ENCODE assay signal across 17 cellular contexts in genomic region chr11:69193151-69193550, GRCh38. TPM values are rescaled to one million over a fixed set of nuclear protein-coding genes. Genes with fewer than 3 reads are reported as not detected.
DNase-seq lines count a peak whose midpoint lies in the region; ATAC-seq and TF ChIP-seq lines count a peak whose summit lies in the region.
"Had no signal": no experiment of that assay in that cellular context is flagged by ENCODE, and none has a peak within 500 bp of the region (broad histone marks: within the 10 kb centered on the region; RNA-seq: fewer than 3 reads in every experiment).

No MANE protein-coding gene starts in this region.

- H3K27me3 ChIP-seq in SK-N-SH (ENCODE audit: insufficient read depth) (no peaks in the 10 kb centered on the region), thyroid gland (no peaks in the 10 kb centered on the region), GM23248 (replicated peaks; ENCODE audit: insufficient read depth) (peaks cover 26% of the 10 kb centered on the region)
- H3K27me3 ChIP-seq in effector memory CD4-positive, alpha-beta T cell (replicated peaks; ENCODE audit: control insufficient read depth, insufficient read depth, low read length, poor library complexity, severe bottlenecking) = no peaks in the 10 kb centered on the region

- CTCF ChIA-PET in SK-N-SH (lab: Yijun Ruan, JAX) = interaction anchor here (0.7 to 2.6 kb wide), 3 partner anchors 9 to 450 kb away, joined by 3 to 6 read pairs (median 3); no protein-coding TSS in a partner anchor

- H3K36me3 Mint-ChIP-seq in mesothelial cell of epicardium = no peaks in the 10 kb centered on the region

- no peak for TF ChIP-seq POLR2A in thyroid gland (IDR thresholded peaks at IDR 0.05)

- TF ChIP-seq EP300 in SK-N-SH (IDR thresholded peaks at IDR 0.05; ENCODE audit: borderline replicate concordance in 1 of 2, low read depth in 1 of 2, low read length in 1 of 2) = peak in 1 of 2 experiments; percentile 36; a peak in 1 of 4 replicates

- TF ChIP-seq CTCF in SK-N-SH (IDR thresholded peaks at IDR 0.05) = no peak
- TF ChIP-seq CTCF in mesothelial cell of epicardium (IDR thresholded peaks at IDR 0.05; ENCODE audit: unreplicated experiment) = no peak
- TF ChIP-seq CTCF in thyroid gland (IDR thresholded peaks at IDR 0.05) = no peak

- H3K79me2 ChIP-seq in SK-N-SH (ENCODE audit: insufficient read depth) = no peaks in the 10 kb centered on the region
- H3K79me2 ChIP-seq in GM23248 (ENCODE audit: insufficient read depth) = no peaks in the 10 kb centered on the region

- H3K27ac Mint-ChIP-seq in mesothelial cell of epicardium = peak overlapping the region; percentile 85
- H3K27ac Mint-ChIP-seq: CD4-positive, alpha-beta T cell had no signal

- peaks cover 24% of the 10 kb centered on the region for H3K9me3 Mint-ChIP-seq in mesothelial cell of epicardium

- H3K4me3 Mint-ChIP-seq in mesothelial cell of epicardium = no peak overlapping the region
- H3K4me3 Mint-ChIP-seq: CD4-positive, alpha-beta T cell; GM23338 had no signal

- no peaks in the 10 kb centered on the region for H4K20me1 ChIP-seq in SK-N-SH (ENCODE audit: insufficient read depth)
- no peaks in the 10 kb centered on the region for H4K20me1 ChIP-seq in GM23248 (ENCODE audit: insufficient read depth)

- H3K9me2 ChIP-seq in SK-N-SH = no peaks in the 10 kb centered on the region
- H3K9me2 ChIP-seq in GM23248 (ENCODE audit: insufficient read depth) = no peaks in the 10 kb centered on the region

- H3K36me3 ChIP-seq in SK-N-SH (replicated peaks in 1 of 2; ENCODE audit: control insufficient read depth in 1 of 2, insufficient read depth in 2 of 2, low read length in 1 of 2) = no peaks in the 10 kb centered on the region
- H3K36me3 ChIP-seq in thyroid gland = no peaks in the 10 kb centered on the region
- no peaks in the 10 kb centered on the region for H3K36me3 ChIP-seq in GM23248 (ENCODE audit: low read depth)
- no peaks in the 10 kb centered on the region for H3K36me3 ChIP-seq in effector memory CD4-positive, alpha-beta T cell (ENCODE audit: control insufficient read depth, insufficient read depth, low read length)

- in situ Hi-C loops in GM23248 (cut with MboI) = no loop called here

- peak; percentile 20; the same call in 1 of the 2 replicates for TF ChIP-seq RAD21 in SK-N-SH (IDR thresholded peaks at IDR 0.05; ENCODE audit: low read length)

- peak; percentile 75 for DNase-seq in SK-N-SH
- DNase-seq in astrocyte of the hippocampus (ENCODE audit: low read depth, low spot score) = peak; percentile 72
- DNase-seq in mesothelial cell of epicardium (ENCODE audit: low spot score in 2 of 2, unreplicated experiment in 2 of 2) = no peak
- peak; percentile 30 to 45 for DNase-seq in thyroid gland
- no peak for DNase-seq in GM23248
- no peak for DNase-seq in effector memory CD4-positive, alpha-beta T cell
- DNase-seq: ACHN; Caco-2; CD4-positive, alpha-beta T cell; DMS79 treated with DMSO at 0.1 percent for 48 hours; GF-D8; HCEC 1CT had no signal

- ATAC-seq in SK-N-SH treated with all-trans-retinoic acid at 6 μM for 48 hours (no peak; the same call in 2 of the 3 replicates), GM19463 (IDR thresholded peaks at IDR 0.05; ENCODE audit: unreplicated experiment) (no peak)
- ATAC-seq: GM23338 had no signal

- intact Hi-C loops in thyroid gland (cut with DNase I) = no loop called here

- peaks cover 0 to 20% of the 10 kb centered on the region in 2 experiments; a peak in 2 of 4 replicates for H3K4me1 ChIP-seq in SK-N-SH (ENCODE audit: control insufficient read depth in 1 of 2, insufficient read depth in 2 of 2, low read depth in 1 of 2, low read length in 1 of 2)
- H3K4me1 ChIP-seq in thyroid gland = peaks cover 0 to 6% of the 10 kb centered on the region in 2 donors
- H3K4me1 ChIP-seq in GM23248 (ENCODE audit: insufficient read depth) = no peaks in the 10 kb centered on the region
- no peaks in the 10 kb centered on the region for H3K4me1 ChIP-seq in effector memory CD4-positive, alpha-beta T cell (ENCODE audit: control insufficient read depth, insufficient read depth, low read length, poor library complexity, severe bottlenecking)

- H3K4me1 Mint-ChIP-seq in mesothelial cell of epicardium = peaks cover 45% of the 10 kb centered on the region

- H3K4me2 ChIP-seq in SK-N-SH (no peak overlapping the region), GM23248 (ENCODE audit: unreplicated experiment) (no peak overlapping the region)
- H3K4me2 ChIP-seq: GM23338 had no signal

- POLR2A ChIA-PET in SK-N-SH (lab: Yijun Ruan, JAX) = no interaction called here

- H3K9ac ChIP-seq in SK-N-SH = no peak overlapping the region
- no peak overlapping the region for H3K9ac ChIP-seq in GM23248

- H3K4me3 ChIP-seq in SK-N-SH (ENCODE audit: low read depth in 2 of 2, low read length in 1 of 2) (no peak overlapping the region), thyroid gland (replicated peaks in 1 of 3) (no peak overlapping the region), GM23248 (no peak overlapping the region)
- H3K4me3 ChIP-seq in effector memory CD4-positive, alpha-beta T cell (ENCODE audit: insufficient read depth, low read depth, low read length, poor library complexity, severe bottlenecking) = no peak overlapping the region
- H3K4me3 ChIP-seq: GM23338 had no signal

- WGBS in SK-N-SH (ENCODE audit: low lambda C conversion rate) = 51% methylated on average over 5 of the region's 5 CpGs
- 51 to 68% methylated on average over 4 to 5 of the region's 5 CpGs for WGBS in thyroid gland, 2 donors
- 52 to 61% methylated on average over 5 of the region's 5 CpGs for WGBS in GM23248 (ENCODE audit: low coverage in 1 of 2, low lambda C conversion rate in 2 of 2, missing lambda C conversion rate in 2 of 2), 2 experiments

- peak overlapping the region in 1 of 2 experiments; percentile 75; a peak in 1 of 4 replicates for H3K27ac ChIP-seq in SK-N-SH (ENCODE audit: low read depth in 2 of 2, low read length in 1 of 2)
- H3K27ac ChIP-seq in thyroid gland = no peak overlapping the region
- no peak overlapping the region for H3K27ac ChIP-seq in GM23248
- no peak overlapping the region for H3K27ac ChIP-seq in effector memory CD4-positive, alpha-beta T cell (ENCODE audit: insufficient read depth, low read length, poor library complexity, severe bottlenecking)
- H3K27ac ChIP-seq: C4-2B had no signal

- H3F3A ChIP-seq in SK-N-SH (replicated peaks; ENCODE audit: insufficient read depth) (no peaks in the 10 kb centered on the region), GM23248 (ENCODE audit: insufficient read depth) (no peaks in the 10 kb centered on the region)

- H3K27me3 Mint-ChIP-seq in mesothelial cell of epicardium (ENCODE audit: low read depth) = peaks cover 2% of the 10 kb centered on the region
- H3K27me3 Mint-ChIP-seq: CD4-positive, alpha-beta T cell had no signal

- no peaks in the 10 kb centered on the region for H3K9me3 ChIP-seq in SK-N-SH
- H3K9me3 ChIP-seq in thyroid gland = no peaks in the 10 kb centered on the region
- no peaks in the 10 kb centered on the region for H3K9me3 ChIP-seq in GM23248 (ENCODE audit: low read depth)
- no peaks in the 10 kb centered on the region for H3K9me3 ChIP-seq in effector memory CD4-positive, alpha-beta T cell (ENCODE audit: control insufficient read depth, low read length)

- H2AFZ ChIP-seq in SK-N-SH (ENCODE audit: low read depth) (no peak overlapping the region), GM23248 (no peak overlapping the region)
- H2AFZ ChIP-seq: GM23338 had no signal

TF ChIP-seq in SK-N-SH, 30 proteins besides CTCF, POLR2A, EP300 and RAD21:
- TF ChIP-seq RXRA (IDR thresholded peaks at IDR 0.05; ENCODE audit: borderline replicate concordance, low read depth) (no peak), SIN3A (IDR thresholded peaks at IDR 0.05; ENCODE audit: borderline replicate concordance, low read depth, low read length) (no peak), MXI1 (IDR thresholded peaks at IDR 0.05; ENCODE audit: low read depth, low read length) (0 out of 2 replicates have a peak, but pooled peaks have one; percentile 47), GABPA (IDR thresholded peaks at IDR 0.05; ENCODE audit: low read depth) (no peak), NRF1 (IDR thresholded peaks at IDR 0.05; ENCODE audit: low read depth, low read length) (no peak)
TF ChIP-seq in SK-N-SH: peak in this region for 1.

TF ChIP-seq in SK-N-SH treated with all-trans-retinoic acid at 6 μM for 48 hours, 23 proteins besides CTCF, POLR2A, EP300 and RAD21 (continues in another document):
- TF ChIP-seq ESRRG (CRISPR knock-in tag; IDR thresholded peaks at IDR 0.05) = no peak
- no peak for TF ChIP-seq CSRNP3 (CRISPR knock-in tag; IDR thresholded peaks at IDR 0.05)
- no peak for TF ChIP-seq ZFP30 (CRISPR knock-in tag; IDR thresholded peaks at IDR 0.05)
- no peak for TF ChIP-seq TOX (CRISPR knock-in tag; IDR thresholded peaks at IDR 0.05; ENCODE audit: borderline replicate concordance)

RNA-seq across cellular contexts. Expression of gene SMIM38, which starts 37.4 kb away (rescaled TPM):
- polyA plus RNA-seq in SK-N-SH (2012; rRNA removed) (0.13 and 0.16 TPM in 2 replicates), GM23248 (2016; fragmentation: Nextera tagmentation; extraction: Ambion mirVana) (not detected in 2 replicates)
- 0.01 and 0.09 TPM in 2 replicates for polyA plus RNA-seq in SK-N-SH (2012; cell fraction: cytosol; rRNA removed)
- polyA plus RNA-seq in SK-N-SH (2012; cell fraction: nucleus; rRNA removed) = 0.82 and 0.96 TPM in 2 replicates
- total RNA-seq in mesothelial cell of epicardium (1.9 to 2.5 TPM (median 2.1 TPM) in 3 replicates), thyroid gland (1 to 10 TPM in 2 of 4 donors, under 1 TPM in 1, not detected in 1; 0.45 to 2.3 (median 2.0) TPM)
- not detected in 2 replicates for total RNA-seq in GM23248 (2014; rRNA removed; shearing (Covaris generic))
- total RNA-seq: HT-29 had no signal
- polyA plus RNA-seq: GM23338 had no signal

Comparison
In these comparisons a context has a peak if more than half of its experiments do, and no peak if none do; other contexts are left out.
1. DNase-seq: peak in SK-N-SH (single experiment), astrocyte of the hippocampus (single experiment) and thyroid gland (2 of 2); none in mesothelial cell of epicardium (0 of 2), GM23248 (single experiment) and effector memory CD4-positive, alpha-beta T cell (0 of 3).